In genomic region chr22:46122511-46122971, GRCh38 we compare ENCODE assay signal across 1 cellular context.
TF ChIP-seq lines count a peak whose summit lies in the region.

No MANE protein-coding gene starts in this region.

TF ChIP-seq in HepG2, 621 proteins besides CTCF, POLR2A, EP300 and RAD21 (continued from another document and continues in another):
- TF ChIP-seq GPBP1L1 (CRISPR knock-in tag; IDR thresholded peaks at IDR 0.05) (no peak), ZNF367 (CRISPR knock-in tag; IDR thresholded peaks at IDR 0.05; ENCODE audit: borderline replicate concordance) (no peak), ZNF598 (CRISPR knock-in tag; IDR thresholded peaks at IDR 0.05; ENCODE audit: borderline replicate concordance) (0 out of 2 replicates have a peak, but pooled peaks have one; percentile 32), CHD2 (IDR thresholded peaks at IDR 0.05; ENCODE audit: low read depth, low read length) (no peak), SRSF4 (IDR thresholded peaks at IDR 0.05; ENCODE audit: low read depth, low read length, poor library complexity, severe bottlenecking) (no peak), BORCS8-MEF2B (CRISPR knock-in tag; IDR thresholded peaks at IDR 0.05) (no peak), NCOA1 (CRISPR knock-in tag; IDR thresholded peaks at IDR 0.05) (no peak), NR0B2 (CRISPR knock-in tag; IDR thresholded peaks at IDR 0.05) (no peak), GLI4 (CRISPR knock-in tag; IDR thresholded peaks at IDR 0.05; ENCODE audit: borderline replicate concordance) (no peak), RAD51 (IDR thresholded peaks at IDR 0.05; ENCODE audit: borderline replicate concordance) (no peak), ZNF501 (CRISPR knock-in tag; IDR thresholded peaks at IDR 0.05) (no peak), JARID2 (CRISPR knock-in tag; IDR thresholded peaks at IDR 0.05; ENCODE audit: insufficient replicate concordance) (no peak), ZNF776 (CRISPR knock-in tag; IDR thresholded peaks at IDR 0.05) (no peak), ZNF256 (CRISPR knock-in tag; conservative IDR thresholded peaks at IDR 0.05) (no peak), ZNF24 (IDR thresholded peaks at IDR 0.05) (no peak), E2F1 (CRISPR knock-in tag; IDR thresholded peaks at IDR 0.05) (no peak), ZNF709 (CRISPR knock-in tag; IDR thresholded peaks at IDR 0.05) (no peak), FOXA3 (CRISPR knock-in tag; IDR thresholded peaks at IDR 0.05) (no peak), ZNF704 (CRISPR knock-in tag; IDR thresholded peaks at IDR 0.05; ENCODE audit: borderline replicate concordance) (no peak), NBN (conservative IDR thresholded peaks at IDR 0.05) (no peak), NCOA5 (CRISPR knock-in tag; IDR thresholded peaks at IDR 0.05) (no peak), ZNF503 (CRISPR knock-in tag; IDR thresholded peaks at IDR 0.05) (no peak), FOXJ3 (CRISPR knock-in tag; IDR thresholded peaks at IDR 0.05; ENCODE audit: borderline replicate concordance) (no peak), WIZ (CRISPR knock-in tag; IDR thresholded peaks at IDR 0.05) (0 out of 2 replicates have a peak, but pooled peaks have one; percentile 18), ZFP37 (CRISPR knock-in tag; IDR thresholded peaks at IDR 0.05; ENCODE audit: borderline replicate concordance) (no peak), XBP1 (CRISPR knock-in tag; IDR thresholded peaks at IDR 0.05) (no peak), ZNF251 (CRISPR knock-in tag; IDR thresholded peaks at IDR 0.05) (no peak), ZNF10 (CRISPR knock-in tag; IDR thresholded peaks at IDR 0.05; ENCODE audit: borderline replicate concordance, low read depth) (no peak), MAX (IDR thresholded peaks at IDR 0.05) (peak; percentile 91), ZNF672 (CRISPR knock-in tag; IDR thresholded peaks at IDR 0.05) (no peak), SMAD3 (CRISPR knock-in tag; IDR thresholded peaks at IDR 0.05) (no peak), HNRNPH1 (optimal IDR thresholded peaks at IDR 0.05; ENCODE audit: low read depth, low read length) (no peak), ZFP36 (IDR thresholded peaks at IDR 0.05; ENCODE audit: borderline replicate concordance, low read depth, low read length, partially characterized antibody) (no peak), ZNF562 (CRISPR knock-in tag; IDR thresholded peaks at IDR 0.05; ENCODE audit: borderline replicate concordance) (no peak), SIX1 (CRISPR knock-in tag; IDR thresholded peaks at IDR 0.05; ENCODE audit: borderline replicate concordance) (no peak), ZBTB21 (CRISPR knock-in tag; IDR thresholded peaks at IDR 0.05) (no peak), TIGD3 (CRISPR knock-in tag; IDR thresholded peaks at IDR 0.05; ENCODE audit: borderline replicate concordance) (no peak), ZNF124 (CRISPR knock-in tag; IDR thresholded peaks at IDR 0.05) (no peak), ZNF350 (CRISPR knock-in tag; IDR thresholded peaks at IDR 0.05; ENCODE audit: borderline replicate concordance, low read depth) (no peak), ZNF674 (CRISPR knock-in tag; IDR thresholded peaks at IDR 0.05; ENCODE audit: low read depth) (no peak), SP1 (IDR thresholded peaks at IDR 0.05) (no peak), SP1 (CRISPR knock-in tag; IDR thresholded peaks at IDR 0.05) (no peak), ZBTB10 (CRISPR knock-in tag; IDR thresholded peaks at IDR 0.05; ENCODE audit: borderline replicate concordance) (no peak), PHF21A (CRISPR knock-in tag; IDR thresholded peaks at IDR 0.05) (no peak), PCBP1 (IDR thresholded peaks at IDR 0.05; ENCODE audit: borderline replicate concordance, low read depth, low read length) (no peak), JUNB (CRISPR knock-in tag; IDR thresholded peaks at IDR 0.05; ENCODE audit: borderline replicate concordance) (no peak), ZNF235 (CRISPR knock-in tag; IDR thresholded peaks at IDR 0.05; ENCODE audit: borderline replicate concordance) (no peak), STAT5B (CRISPR knock-in tag; IDR thresholded peaks at IDR 0.05) (no peak), RNF219 (CRISPR knock-in tag; IDR thresholded peaks at IDR 0.05) (no peak), KAT2B (IDR thresholded peaks at IDR 0.05; ENCODE audit: borderline replicate concordance, low read depth, low read length) (no peak), MAFK (conservative IDR thresholded peaks at IDR 0.05 in 1 of 2, IDR thresholded peaks at IDR 0.05 in 1 of 2; ENCODE audit: low read length in 2 of 2) (no peak), MAZ (IDR thresholded peaks at IDR 0.05; ENCODE audit: borderline replicate concordance, low read depth, low read length) (no peak), MAZ (CRISPR knock-in tag; IDR thresholded peaks at IDR 0.05; ENCODE audit: low read depth) (no peak), TEAD2 (CRISPR knock-in tag; IDR thresholded peaks at IDR 0.05) (no peak), ZFY (CRISPR knock-in tag; IDR thresholded peaks at IDR 0.05) (peak; percentile 57; the same call in 1 of the 2 replicates), IRF1 (CRISPR knock-in tag; IDR thresholded peaks at IDR 0.05; ENCODE audit: low read depth) (no peak), RBM39 (IDR thresholded peaks at IDR 0.05; ENCODE audit: low read depth, low read length, poor library complexity, severe bottlenecking) (peak; percentile 20), SYNCRIP (IDR thresholded peaks at IDR 0.05; ENCODE audit: insufficient read depth, low read depth, low read length) (no peak), AGO1 (IDR thresholded peaks at IDR 0.05; ENCODE audit: low read depth, low read length, poor library complexity, severe bottlenecking) (no peak), SPEN (CRISPR knock-in tag; IDR thresholded peaks at IDR 0.05; ENCODE audit: low read depth) (peak; percentile 51; the same call in 1 of the 2 replicates), ZBTB46 (CRISPR knock-in tag; IDR thresholded peaks at IDR 0.05; ENCODE audit: borderline replicate concordance) (0 out of 2 replicates have a peak, but pooled peaks have one; percentile 67)
